In the genomic region with DNA sequence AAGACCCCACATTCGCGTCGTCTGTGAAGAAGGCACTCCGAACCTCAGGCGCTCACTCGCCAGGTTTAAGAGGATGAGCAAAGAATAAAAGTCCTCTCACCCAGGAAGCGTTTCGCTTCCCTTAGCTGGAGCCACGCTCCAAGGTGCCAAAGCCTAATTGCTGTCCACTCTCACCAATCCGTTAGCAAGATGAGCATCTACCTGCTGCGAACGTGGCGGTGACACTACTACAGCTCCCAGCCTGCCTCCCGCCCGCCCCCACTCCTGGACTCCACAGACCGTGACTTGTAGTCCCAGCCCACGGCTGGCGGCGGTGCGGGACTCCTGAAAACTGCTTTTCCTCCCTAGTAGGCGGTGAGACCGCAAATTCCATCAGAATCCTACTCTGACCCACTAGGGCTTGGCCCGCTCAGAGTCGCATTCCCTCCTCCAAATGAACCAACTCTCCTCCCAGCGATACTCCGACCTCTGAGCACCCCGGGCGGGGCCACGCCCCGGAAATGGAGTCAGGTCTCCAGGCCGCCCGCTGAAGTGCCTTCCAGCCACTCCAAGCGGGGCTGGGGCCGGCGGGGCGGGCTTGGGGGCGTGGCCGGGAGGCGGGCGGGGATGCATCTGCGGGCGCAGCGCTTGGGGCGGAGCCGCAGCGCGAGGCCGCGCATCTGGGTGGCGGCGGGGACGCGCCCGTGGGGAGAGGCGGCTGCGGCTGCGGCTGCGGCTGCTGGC, we compare ENCODE assay signal across 8 cellular contexts. TPM values are rescaled to one million over a fixed set of nuclear protein-coding genes. Genes with fewer than 3 reads are reported as not detected.
DNase-seq lines count a peak whose midpoint lies in the region; ATAC-seq, FAIRE-seq and TF ChIP-seq lines count a peak whose summit lies in the region.

No MANE protein-coding gene starts in this region.

- no peak for FAIRE-seq in H54 (lab: Jason Lieb, UNC)

- peak overlapping the region; percentile 84 for H3K4me3 Mint-ChIP-seq in activated T-helper 17 cell treated with anti-CD3 and anti-CD28 coated beads, Interleukin-2, amount 50 U/mL, for 72 hours
- peak overlapping the region; percentile 94 for H3K4me3 Mint-ChIP-seq in natural killer cell
- H3K4me3 Mint-ChIP-seq in stimulated activated naive B cell treated with anti-CD40 and anti-IgM and Interleukin-4, amounts not matched to agents 10 μg/mL and 1 μg/mL and 100 μg/mL, for 72 hours, result peak overlapping the region; percentile 90 to 99

- H3K27me3 Mint-ChIP-seq in activated T-helper 17 cell treated with anti-CD3 and anti-CD28 coated beads, Interleukin-2, amount 50 U/mL, for 72 hours, result no peaks in the 10 kb centered on the region
- H3K27me3 Mint-ChIP-seq in natural killer cell (ENCODE audit: low read depth in 2 of 2), result no peaks in the 10 kb centered on the region
- H3K27me3 Mint-ChIP-seq in stimulated activated naive B cell treated with anti-CD40 and anti-IgM and Interleukin-4, amounts not matched to agents 10 μg/mL and 1 μg/mL and 100 μg/mL, for 72 hours, result no peaks in the 10 kb centered on the region

- peaks cover 4% of the 10 kb centered on the region for H3K4me1 Mint-ChIP-seq in activated T-helper 17 cell treated with anti-CD3 and anti-CD28 coated beads, Interleukin-2, amount 50 U/mL, for 72 hours
- H3K4me1 Mint-ChIP-seq in natural killer cell, result peaks cover 35 to 38% of the 10 kb centered on the region in 2 donors
- H3K4me1 Mint-ChIP-seq in stimulated activated naive B cell treated with anti-CD40 and anti-IgM and Interleukin-4, amounts not matched to agents 10 μg/mL and 1 μg/mL and 100 μg/mL, for 72 hours, result peaks cover 7 to 33% of the 10 kb centered on the region in 2 donors

- DNase-seq in ELF-1 (ENCODE audit: low read depth, low spot score), result peak; percentile 97
- peak; percentile 93 for DNase-seq in H54 (ENCODE audit: insufficient read length, low spot score)
- DNase-seq in LNCaP clone FGC (ENCODE audit: low read depth), result peak; percentile 79
- DNase-seq in RPMI7951 (ENCODE audit: low read depth), result peak; percentile 96
- DNase-seq in fibroblast of mammary gland (ENCODE audit: low read depth), result peak; percentile 92
- DNase-seq in natural killer cell, result peak; percentile 90
- peak; percentile 93 for DNase-seq in stimulated activated naive B cell treated with anti-CD40 and anti-IgM and Interleukin-4, amounts not matched to agents 10 μg/mL and 1 μg/mL and 100 μg/mL, for 72 hours

- no peaks in the 10 kb centered on the region for H3K9me3 Mint-ChIP-seq in activated T-helper 17 cell treated with anti-CD3 and anti-CD28 coated beads, Interleukin-2, amount 50 U/mL, for 72 hours
- no peaks in the 10 kb centered on the region for H3K9me3 Mint-ChIP-seq in natural killer cell
- H3K9me3 Mint-ChIP-seq in stimulated activated naive B cell treated with anti-CD40 and anti-IgM and Interleukin-4, amounts not matched to agents 10 μg/mL and 1 μg/mL and 100 μg/mL, for 72 hours, result no peaks in the 10 kb centered on the region

- intact Hi-C loops in natural killer cell (cut with micrococcal nuclease), result loop anchor here (1.0 to 5.0 kb wide), 5 partner anchors 12 to 261 kb away; partner anchors contain the start of genes PHTF2, RSBN1L and TMEM60

- TF ChIP-seq CTCF in LNCaP clone FGC (IDR thresholded peaks at IDR 0.05; ENCODE audit: control insufficient read depth, extremely low read depth, insufficient read depth), result no peak
- no peak for TF ChIP-seq CTCF in fibroblast of mammary gland (conservative IDR thresholded peaks at IDR 0.05; ENCODE audit: control insufficient read depth, insufficient read depth, low read depth, low read length)
- TF ChIP-seq CTCF in natural killer cell (IDR thresholded peaks at IDR 0.05), result no peak

- peak; percentile 90 for TF ChIP-seq POLR2A in H54 (IDR thresholded peaks at IDR 0.05; ENCODE audit: low read depth, low read length)

- H3K4me3 ChIP-seq in LNCaP clone FGC (ENCODE audit: low read depth, low read length) (peak overlapping the region; percentile 58), fibroblast of mammary gland (ENCODE audit: control insufficient read depth, low read depth, low read length) (peak overlapping the region; percentile 63)

- ATAC-seq in activated T-helper 17 cell treated with anti-CD3 and anti-CD28 coated beads, Interleukin-2, amount 50 U/mL, for 72 hours (replicated peaks), result peak; percentile 97
- ATAC-seq in natural killer cell, result peak; percentile 80 to 95 (median 86)
- peak; percentile 93 to 94 for ATAC-seq in stimulated activated naive B cell treated with anti-CD40 and anti-IgM and Interleukin-4, amounts not matched to agents 10 μg/mL and 1 μg/mL and 100 μg/mL, for 72 hours (replicated peaks)

- H3K36me3 Mint-ChIP-seq in activated T-helper 17 cell treated with anti-CD3 and anti-CD28 coated beads, Interleukin-2, amount 50 U/mL, for 72 hours (ENCODE audit: low read depth), result no peaks in the 10 kb centered on the region
- H3K36me3 Mint-ChIP-seq in natural killer cell, result no peaks in the 10 kb centered on the region
- H3K36me3 Mint-ChIP-seq in stimulated activated naive B cell treated with anti-CD40 and anti-IgM and Interleukin-4, amounts not matched to agents 10 μg/mL and 1 μg/mL and 100 μg/mL, for 72 hours, result no peaks in the 10 kb centered on the region

- H3K27ac Mint-ChIP-seq in activated T-helper 17 cell treated with anti-CD3 and anti-CD28 coated beads, Interleukin-2, amount 50 U/mL, for 72 hours, result peak overlapping the region; percentile 61
- peak overlapping the region; percentile 80 for H3K27ac Mint-ChIP-seq in natural killer cell
- H3K27ac Mint-ChIP-seq in stimulated activated naive B cell treated with anti-CD40 and anti-IgM and Interleukin-4, amounts not matched to agents 10 μg/mL and 1 μg/mL and 100 μg/mL, for 72 hours, result peak overlapping the region; percentile 95

RNA-seq across cellular contexts. Expression of gene PTPN12, which starts 0.5 kb away (rescaled TPM):
- total RNA-seq in RPMI7951 (2014; rRNA removed; shearing (Covaris generic)), result 37.9 and 58.4 TPM in 2 replicates
- total RNA-seq in activated T-helper 17 cell treated with anti-CD3 and anti-CD28 coated beads, Interleukin-2, amount 50 U/mL, for 72 hours, result 10 to 100 TPM; 10.8 to 11.7 TPM
- 100 to 1,000 TPM; 261 to 396 (median 263) TPM for total RNA-seq in natural killer cell

Comparison
In these comparisons a context has a peak if more than half of its experiments do, and no peak if none do; other contexts are left out.
1. Peak in every context shown above with its lines: DNase-seq, ATAC-seq and H3K4me3 ChIP-seq.